In genomic region chr5:55585266-55585610, GRCh38 we compare ENCODE assay signal across 21 cellular contexts. TPM values are rescaled to one million over a fixed set of nuclear protein-coding genes. Genes with fewer than 3 reads are reported as not detected.
A peak's percentile ranks its signal among the peaks of the same experiment; 100 is the strongest.
DNase-seq lines count a peak whose midpoint lies in the region; ATAC-seq and TF ChIP-seq lines count a peak whose summit lies in the region.
"Had no signal": no experiment of that assay in that cellular context is flagged by ENCODE, and none has a peak within 500 bp of the region (broad histone marks: within the 10 kb centered on the region; RNA-seq: fewer than 3 reads in every experiment).

No MANE protein-coding gene starts in this region.

- no peak overlapping the region for H3K4me3 ChIP-seq in SJCRH30
- no peak overlapping the region for H3K4me3 ChIP-seq in right cardiac atrium (ENCODE audit: low read length)
- H3K4me3 ChIP-seq: BLaER1 treated with 17β-estradiol and CSF1 and Interleukin-3, amounts not matched to agents 10 nM and 100 nM; Peyer's patch had no signal

- H3K9me3 Mint-ChIP-seq in activated naive CD8-positive, alpha-beta T cell treated with anti-CD3 and anti-CD28 coated beads, Interleukin-2, amount 10 ng/mL, durations not matched to agents 7 days and 5 days = no peaks in the 10 kb centered on the region
- peaks cover 2% of the 10 kb centered on the region for H3K9me3 Mint-ChIP-seq in activated naive CD8-positive, alpha-beta T cell treated with anti-CD3 and anti-CD28 coated beads, Interleukin-2, amount 50 U/mL, for 24 hours
- H3K9me3 Mint-ChIP-seq in stimulated activated effector memory CD8-positive, alpha-beta T cell treated with anti-CD3 and anti-CD28 coated beads, Interleukin-12 subunit alpha, Interleukin-12 subunit beta, amount 100 ng/mL, for 72 hours = no peaks in the 10 kb centered on the region
- no peaks in the 10 kb centered on the region for H3K9me3 Mint-ChIP-seq in chondrocyte (ENCODE audit: low read depth)

- TF ChIP-seq CTCF in chondrocyte (IDR thresholded peaks at IDR 0.05) = no peak

- ATAC-seq in activated naive CD8-positive, alpha-beta T cell treated with anti-CD3 and anti-CD28 coated beads, Interleukin-2, amount 10 ng/mL, durations not matched to agents 7 days and 5 days (ENCODE audit: low read depth) = no peak
- no peak for ATAC-seq in activated naive CD8-positive, alpha-beta T cell treated with anti-CD3 and anti-CD28 coated beads, Interleukin-2, amount 50 U/mL, for 24 hours
- ATAC-seq in right cardiac atrium = peak; percentile 20 to 33
- peak; percentile 13 for ATAC-seq in stimulated activated effector memory CD8-positive, alpha-beta T cell treated with anti-CD3 and anti-CD28 coated beads, Interleukin-12 subunit alpha, Interleukin-12 subunit beta, amount 100 ng/mL, for 72 hours

- peak; percentile 8 for DNase-seq in activated naive CD8-positive, alpha-beta T cell treated with anti-CD3 and anti-CD28 coated beads, Interleukin-2, amount 10 ng/mL, durations not matched to agents 7 days and 5 days
- no peak for DNase-seq in activated naive CD8-positive, alpha-beta T cell treated with anti-CD3 and anti-CD28 coated beads, Interleukin-2, amount 50 U/mL, for 24 hours
- DNase-seq in SJCRH30 = no peak
- DNase-seq in right cardiac atrium = no peak
- no peak for DNase-seq in stimulated activated effector memory CD8-positive, alpha-beta T cell treated with anti-CD3 and anti-CD28 coated beads, Interleukin-12 subunit alpha, Interleukin-12 subunit beta, amount 100 ng/mL, for 72 hours (ENCODE audit: low spot score in 2 of 2)
- no peak for DNase-seq in chondrocyte (ENCODE audit: low spot score)
- no peak for DNase-seq in activated CD4-positive, CD25-positive, alpha-beta regulatory T cell treated with anti-CD3 and anti-CD28 coated beads, Interleukin-2, amount 50 U/mL, for 72 hours
- DNase-seq in putamen (ENCODE audit: low spot score) = no peak
- DNase-seq: 8988T; Calu3; CD8-positive, alpha-beta memory T cell; DMS153; Karpas-422; NCI-H1417; NCI-H1694 treated with DMSO at 0.1 percent for 48 hours; NCI-H2081 treated with DMSO at 0.1 percent for 48 hours; NCI-H2171 treated with DMSO at 0.1 percent for 48 hours; NCI-H524 treated with DMSO at 0.1 percent for 48 hours; NCI-H82; Peyer's patch had no signal

- intact Hi-C loops in right cardiac atrium (cut with DNase I) = no loop called here

- H3K4me1 Mint-ChIP-seq in activated naive CD8-positive, alpha-beta T cell treated with anti-CD3 and anti-CD28 coated beads, Interleukin-2, amount 10 ng/mL, durations not matched to agents 7 days and 5 days = peaks cover 17% of the 10 kb centered on the region
- peaks cover 30% of the 10 kb centered on the region for H3K4me1 Mint-ChIP-seq in activated naive CD8-positive, alpha-beta T cell treated with anti-CD3 and anti-CD28 coated beads, Interleukin-2, amount 50 U/mL, for 24 hours
- peaks cover 1% of the 10 kb centered on the region for H3K4me1 Mint-ChIP-seq in stimulated activated effector memory CD8-positive, alpha-beta T cell treated with anti-CD3 and anti-CD28 coated beads, Interleukin-12 subunit alpha, Interleukin-12 subunit beta, amount 100 ng/mL, for 72 hours
- no peaks in the 10 kb centered on the region for H3K4me1 Mint-ChIP-seq in chondrocyte (ENCODE audit: low read depth)

- no peaks in the 10 kb centered on the region for H3K27me3 Mint-ChIP-seq in activated naive CD8-positive, alpha-beta T cell treated with anti-CD3 and anti-CD28 coated beads, Interleukin-2, amount 10 ng/mL, durations not matched to agents 7 days and 5 days
- H3K27me3 Mint-ChIP-seq in activated naive CD8-positive, alpha-beta T cell treated with anti-CD3 and anti-CD28 coated beads, Interleukin-2, amount 50 U/mL, for 24 hours = no peaks in the 10 kb centered on the region
- H3K27me3 Mint-ChIP-seq in chondrocyte (ENCODE audit: low read depth) = no peaks in the 10 kb centered on the region
- H3K27me3 Mint-ChIP-seq: CD8-positive, alpha-beta memory T cell had no signal

- H3K9me3 ChIP-seq in SJCRH30 (replicated peaks) = peaks cover 5% of the 10 kb centered on the region; the same call in 1 of the 2 replicates
- no peaks in the 10 kb centered on the region for H3K9me3 ChIP-seq in right cardiac atrium (ENCODE audit: control insufficient read depth, low read length)
- H3K9me3 ChIP-seq: BLaER1 treated with 17β-estradiol and CSF1 and Interleukin-3, amounts not matched to agents 10 nM and 100 nM; Peyer's patch had no signal

- H3K4me1 ChIP-seq in SJCRH30 = peaks cover 30% of the 10 kb centered on the region
- H3K4me1 ChIP-seq in right cardiac atrium (ENCODE audit: control insufficient read depth, insufficient read depth, low read length) = peaks cover 6% of the 10 kb centered on the region
- H3K4me1 ChIP-seq: Peyer's patch had no signal

- H3K27ac Mint-ChIP-seq in activated naive CD8-positive, alpha-beta T cell treated with anti-CD3 and anti-CD28 coated beads, Interleukin-2, amount 10 ng/mL, durations not matched to agents 7 days and 5 days = no peak overlapping the region
- no peak overlapping the region for H3K27ac Mint-ChIP-seq in activated naive CD8-positive, alpha-beta T cell treated with anti-CD3 and anti-CD28 coated beads, Interleukin-2, amount 50 U/mL, for 24 hours
- no peak overlapping the region for H3K27ac Mint-ChIP-seq in stimulated activated effector memory CD8-positive, alpha-beta T cell treated with anti-CD3 and anti-CD28 coated beads, Interleukin-12 subunit alpha, Interleukin-12 subunit beta, amount 100 ng/mL, for 72 hours
- H3K27ac Mint-ChIP-seq in chondrocyte (ENCODE audit: unreplicated experiment) = no peak overlapping the region

- POLR2A ChIA-PET in activated naive CD8-positive, alpha-beta T cell treated with anti-CD3 and anti-CD28 coated beads, Interleukin-2, amount 10 ng/mL, durations not matched to agents 7 days and 5 days (lab: Charles Lee) = no interaction called here

- no peak overlapping the region for H3K4me3 Mint-ChIP-seq in activated naive CD8-positive, alpha-beta T cell treated with anti-CD3 and anti-CD28 coated beads, Interleukin-2, amount 10 ng/mL, durations not matched to agents 7 days and 5 days
- no peak overlapping the region for H3K4me3 Mint-ChIP-seq in activated naive CD8-positive, alpha-beta T cell treated with anti-CD3 and anti-CD28 coated beads, Interleukin-2, amount 50 U/mL, for 24 hours
- no peak overlapping the region for H3K4me3 Mint-ChIP-seq in stimulated activated effector memory CD8-positive, alpha-beta T cell treated with anti-CD3 and anti-CD28 coated beads, Interleukin-12 subunit alpha, Interleukin-12 subunit beta, amount 100 ng/mL, for 72 hours
- H3K4me3 Mint-ChIP-seq in chondrocyte (ENCODE audit: unreplicated experiment) = no peak overlapping the region
- H3K4me3 Mint-ChIP-seq: CD8-positive, alpha-beta memory T cell had no signal

- no peaks in the 10 kb centered on the region for H3K36me3 ChIP-seq in SJCRH30
- H3K36me3 ChIP-seq: BLaER1 treated with 17β-estradiol and CSF1 and Interleukin-3, amounts not matched to agents 10 nM and 100 nM; Peyer's patch had no signal

- whole genome bisulfite sequencing in right cardiac atrium = 45% methylated on average over 1 of the region's 1 CpG

- peak overlapping the region; percentile 74; the same call in 1 of the 2 replicates for H3K27ac ChIP-seq in SJCRH30
- peak overlapping the region; percentile 84 for H3K27ac ChIP-seq in right cardiac atrium (ENCODE audit: low read length)
- H3K27ac ChIP-seq: BLaER1 treated with 17β-estradiol and CSF1 and Interleukin-3, amounts not matched to agents 10 nM and 100 nM; Peyer's patch had no signal

- no peaks in the 10 kb centered on the region for H3K27me3 ChIP-seq in SJCRH30
- no peaks in the 10 kb centered on the region for H3K27me3 ChIP-seq in right cardiac atrium (ENCODE audit: control insufficient read depth, insufficient read depth)
- H3K27me3 ChIP-seq: BLaER1 treated with 17β-estradiol and CSF1 and Interleukin-3, amounts not matched to agents 10 nM and 100 nM; Peyer's patch had no signal

- H3K36me3 Mint-ChIP-seq in activated naive CD8-positive, alpha-beta T cell treated with anti-CD3 and anti-CD28 coated beads, Interleukin-2, amount 10 ng/mL, durations not matched to agents 7 days and 5 days = peaks cover 5% of the 10 kb centered on the region
- peaks cover 2% of the 10 kb centered on the region for H3K36me3 Mint-ChIP-seq in activated naive CD8-positive, alpha-beta T cell treated with anti-CD3 and anti-CD28 coated beads, Interleukin-2, amount 50 U/mL, for 24 hours (ENCODE audit: low read depth)
- no peaks in the 10 kb centered on the region for H3K36me3 Mint-ChIP-seq in stimulated activated effector memory CD8-positive, alpha-beta T cell treated with anti-CD3 and anti-CD28 coated beads, Interleukin-12 subunit alpha, Interleukin-12 subunit beta, amount 100 ng/mL, for 72 hours
- H3K36me3 Mint-ChIP-seq in chondrocyte (ENCODE audit: low read depth) = no peaks in the 10 kb centered on the region

RNA-seq across cellular contexts. Expression of gene PLPP1, which starts 50.5 kb away (rescaled TPM):
- total RNA-seq in activated naive CD8-positive, alpha-beta T cell treated with anti-CD3 and anti-CD28 coated beads, Interleukin-2, amount 10 ng/mL, durations not matched to agents 7 days and 5 days = 10 to 100 TPM; 25.9 to 27.8 TPM
- total RNA-seq in SJCRH30 (2014; rRNA removed; shearing (Covaris generic)) = 31.3 and 35.1 TPM in 2 replicates
- total RNA-seq in right cardiac atrium (100 to 1,000 TPM in 1 of 4 donors, 10 to 100 TPM in 3; 79.8 to 110 (median 88.8) TPM), chondrocyte (58.4 to 73.7 TPM (median 67.8 TPM) in 3 replicates)
- polyA plus RNA-seq in right cardiac atrium = 150 TPM

Comparison
In these comparisons a context has a peak if more than half of its experiments do, and no peak if none do; other contexts are left out.
1. ATAC-seq: peak in right cardiac atrium (2 of 2) and stimulated activated effector memory CD8-positive, alpha-beta T cell treated with anti-CD3 and anti-CD28 coated beads, Interleukin-12 subunit alpha, Interleukin-12 subunit beta, amount 100 ng/mL, for 72 hours (single experiment); none in activated naive CD8-positive, alpha-beta T cell treated with anti-CD3 and anti-CD28 coated beads, Interleukin-2, amount 10 ng/mL, durations not matched to agents 7 days and 5 days (single experiment) and activated naive CD8-positive, alpha-beta T cell treated with anti-CD3 and anti-CD28 coated beads, Interleukin-2, amount 50 U/mL, for 24 hours (single experiment).